Comparison of ENCODE assay signal across 1 cellular context in genomic region chr12:114479831-114480230, GRCh38.
TF ChIP-seq lines count a peak whose summit lies in the region.

No MANE protein-coding gene starts in this region.

TF ChIP-seq in IMR-90, 13 proteins besides CTCF, POLR2A, EP300 and RAD21:
- no peak for TF ChIP-seq BHLHE40 (IDR thresholded peaks at IDR 0.05; ENCODE audit: low read depth, low read length)
- TF ChIP-seq MAZ (IDR thresholded peaks at IDR 0.05; ENCODE audit: borderline replicate concordance, low read depth, low read length) = no peak
- no peak for TF ChIP-seq MXI1 (IDR thresholded peaks at IDR 0.05; ENCODE audit: borderline replicate concordance, low read depth, low read length)
- TF ChIP-seq SMC3 (IDR thresholded peaks at IDR 0.05; ENCODE audit: low read depth, low read length) = no peak
- TF ChIP-seq NFE2L2 (IDR thresholded peaks at IDR 0.05; ENCODE audit: low read depth, low read length) = no peak
- no peak for TF ChIP-seq FOS (IDR thresholded peaks at IDR 0.05; ENCODE audit: low read depth, low read length)
- TF ChIP-seq RFX5 (IDR thresholded peaks at IDR 0.05; ENCODE audit: low read depth, low read length) = no peak
- TF ChIP-seq MAFK (IDR thresholded peaks at IDR 0.05; ENCODE audit: low read depth, low read length) = no peak
- TF ChIP-seq CEBPB (IDR thresholded peaks at IDR 0.05; ENCODE audit: low read depth, low read length) = no peak
- TF ChIP-seq RCOR1 (IDR thresholded peaks at IDR 0.05; ENCODE audit: insufficient replicate concordance, low read length) = no peak
- no peak for TF ChIP-seq CHD1 (IDR thresholded peaks at IDR 0.05; ENCODE audit: low read depth, low read length)
- TF ChIP-seq USF2 (IDR thresholded peaks at IDR 0.05; ENCODE audit: low read depth, low read length) = no peak
- TF ChIP-seq ELK1 (IDR thresholded peaks at IDR 0.05; ENCODE audit: borderline replicate concordance, low read depth, low read length) = no peak
